Comparison of ENCODE assay signal across 8 cellular contexts in genomic region chr1:243256590-243256989, GRCh38.
DNase-seq lines count a peak whose midpoint lies in the region; ATAC-seq and TF ChIP-seq lines count a peak whose summit lies in the region.

No MANE protein-coding gene starts in this region.

- H3K36me3 ChIP-seq in BLaER1 = peaks cover 5% of the 10 kb centered on the region; the same call in 1 of the 2 replicates

- peaks cover 27% of the 10 kb centered on the region for H4K20me1 ChIP-seq in BLaER1

- H3K4me3 Mint-ChIP-seq in nephron = peak overlapping the region; percentile 91 to 94 (median 93)

- no peaks in the 10 kb centered on the region for H3K27me3 ChIP-seq in BLaER1

- H3K4me1 ChIP-seq in BLaER1 = peaks cover 22% of the 10 kb centered on the region

- peaks cover 5% of the 10 kb centered on the region; the same call in 1 of the 2 replicates for H3K9me3 ChIP-seq in BLaER1

- H3K27me3 Mint-ChIP-seq in nephron (ENCODE audit: low read depth) = no peaks in the 10 kb centered on the region

- H3K4me2 ChIP-seq in BLaER1 = peak overlapping the region; percentile 88

- peaks cover 18% of the 10 kb centered on the region for H3K4me1 Mint-ChIP-seq in nephron

- peak overlapping the region; percentile 83 for H3K9ac ChIP-seq in BLaER1

- TF ChIP-seq CTCF in LNCaP clone FGC (IDR thresholded peaks at IDR 0.05; ENCODE audit: control insufficient read depth, extremely low read depth, insufficient read depth) = no peak
- TF ChIP-seq CTCF in nephron (IDR thresholded peaks at IDR 0.05; ENCODE audit: unreplicated experiment in 3 of 3) = no peak

- H3K9me3 Mint-ChIP-seq in nephron = no peaks in the 10 kb centered on the region

- peaks cover 4% of the 10 kb centered on the region for H3K36me3 Mint-ChIP-seq in nephron (ENCODE audit: low read depth)

- ATAC-seq in GM21447 (IDR thresholded peaks at IDR 0.05; ENCODE audit: unreplicated experiment) = no peak

- no peak for DNase-seq in LNCaP clone FGC (ENCODE audit: low read depth)
- DNase-seq in DMS114 treated with DMSO at 0.1 percent for 48 hours (lab: John Stamatoyannopoulos, UW; ENCODE audit: unreplicated experiment) = no peak
- no peak for DNase-seq in cortex of kidney (lab: John Stamatoyannopoulos, UW)
- DNase-seq in NCI-H1105 treated with DMSO at 0.1 percent for 48 hours (lab: John Stamatoyannopoulos, UW) = no peak

- H3K27ac ChIP-seq in BLaER1 (peak overlapping the region; percentile 94), cingulate gyrus (ENCODE audit: low read depth, low read length) (peak overlapping the region; percentile 98)

- H3K4me3 ChIP-seq in BLaER1 (peak overlapping the region; percentile 86), LNCaP clone FGC (ENCODE audit: low read depth, low read length) (peak overlapping the region; percentile 87)

- H3K27ac Mint-ChIP-seq in nephron = peak overlapping the region; percentile 99 to 100 (median 99)
